ENCODE assay signal across 25 cellular contexts in the genomic region with DNA sequence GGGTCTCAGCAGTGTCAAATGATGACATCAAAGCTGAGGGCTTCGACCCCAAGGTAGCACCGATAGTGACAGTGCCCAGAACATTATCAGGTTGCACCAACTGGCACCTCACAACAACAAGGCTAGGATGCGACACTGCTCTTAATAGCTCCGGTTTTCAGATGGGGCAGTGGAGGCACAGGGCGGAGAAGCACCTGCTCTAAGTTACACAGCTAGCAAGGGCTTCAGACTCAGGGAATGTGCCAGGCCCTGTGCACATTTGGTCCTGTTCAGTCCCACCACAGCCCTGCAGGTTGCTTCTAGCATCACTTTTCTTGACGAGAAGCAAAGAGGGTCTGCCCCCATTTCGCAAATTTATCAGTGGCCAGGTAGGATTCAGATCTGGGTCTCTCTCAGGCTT.
DNase-seq lines count a peak whose midpoint lies in the region; ATAC-seq and TF ChIP-seq lines count a peak whose summit lies in the region.
"Had no signal": no experiment of that assay in that cellular context is flagged by ENCODE, and none has a peak within 500 bp of the region (broad histone marks: within the 10 kb centered on the region; RNA-seq: fewer than 3 reads in every experiment).

No MANE protein-coding gene starts in this region.

- TF ChIP-seq CTCF in Panc1 (IDR thresholded peaks at IDR 0.05) (no peak), testis (IDR thresholded peaks at IDR 0.05) (no peak), breast epithelium (IDR thresholded peaks at IDR 0.05) (no peak)

- POLR2A ChIA-PET in Panc1 (lab: Charles Lee): no interaction called here
- POLR2A ChIA-PET in naive thymus-derived CD8-positive, alpha-beta T cell (lab: Charles Lee): interaction anchor here (1.2 to 1.6 kb wide), 4 partner anchors 9 to 24 kb away, joined by 3 to 5 read pairs (median 4); no protein-coding TSS in a partner anchor

- no peak for ATAC-seq in Panc1
- ATAC-seq in naive thymus-derived CD8-positive, alpha-beta T cell: no peak
- ATAC-seq: HepG2 had no signal

- in situ Hi-C loops in Panc1 (cut with HindIII; ENCODE audit: low pct_unique_long_range_greater_than_20kb, low sequenced_read_pairs): no loop called here

- intact Hi-C loops in Panc1 (cut with micrococcal nuclease; ENCODE audit: unreplicated experiment) (no loop called here), testis (cut with DNase I; ENCODE audit: low total_unique reads) (no loop called here), breast epithelium (cut with DNase I; ENCODE audit: low total_unique reads) (no loop called here)

- no peak for TF ChIP-seq POLR2A in testis (IDR thresholded peaks at IDR 0.05)
- TF ChIP-seq POLR2A in breast epithelium (IDR thresholded peaks at IDR 0.05): no peak

- peak overlapping the region; percentile 80 for H3K27ac ChIP-seq in Panc1 (ENCODE audit: low read length)
- no peak overlapping the region for H3K27ac ChIP-seq in testis
- H3K27ac ChIP-seq in breast epithelium: no peak overlapping the region
- H3K27ac ChIP-seq: sigmoid colon, thyroid gland had no signal

- no TSS peak for BruUV-seq in Panc1 (replicated peaks; lab: Mats Ljungman, UMichigan)

- H3K27me3 ChIP-seq in Panc1 (ENCODE audit: control insufficient read depth, insufficient read depth, low read length): no peaks in the 10 kb centered on the region
- H3K27me3 ChIP-seq in testis: no peaks in the 10 kb centered on the region
- no peaks in the 10 kb centered on the region for H3K27me3 ChIP-seq in breast epithelium
- H3K27me3 ChIP-seq: BLaER1, sigmoid colon, thyroid gland had no signal

- peaks cover 69% of the 10 kb centered on the region for H3K4me1 Mint-ChIP-seq in activated T-cell treated with anti-CD3 and anti-CD28 coated beads, Interleukin-2, amount 50 U/mL, for 24 hours (ENCODE audit: low read depth)
- peaks cover 40 to 85% (median 84%) of the 10 kb centered on the region in 4 donors for H3K4me1 Mint-ChIP-seq in naive thymus-derived CD8-positive, alpha-beta T cell

- peaks cover 10% of the 10 kb centered on the region for H3K9me3 Mint-ChIP-seq in activated T-cell treated with anti-CD3 and anti-CD28 coated beads, Interleukin-2, amount 50 U/mL, for 24 hours
- no peaks in the 10 kb centered on the region for H3K9me3 Mint-ChIP-seq in naive thymus-derived CD8-positive, alpha-beta T cell

- H3K4me1 ChIP-seq in Panc1 (ENCODE audit: control insufficient read depth, insufficient read depth, low read length): peaks cover 72% of the 10 kb centered on the region
- no peaks in the 10 kb centered on the region for H3K4me1 ChIP-seq in testis
- no peaks in the 10 kb centered on the region for H3K4me1 ChIP-seq in breast epithelium

- H3K4me3 Mint-ChIP-seq in activated T-cell treated with anti-CD3 and anti-CD28 coated beads, Interleukin-2, amount 50 U/mL, for 24 hours: no peak overlapping the region
- H3K4me3 Mint-ChIP-seq in naive thymus-derived CD8-positive, alpha-beta T cell: peak overlapping the region in 2 of 10 donors; percentile 24 to 33

- peak; percentile 19 for DNase-seq in activated T-cell treated with anti-CD3 and anti-CD28 coated beads, Interleukin-2, amount 50 U/mL, for 24 hours
- DNase-seq in activated T-cell treated with anti-CD3 and anti-CD28 coated beads for 4 hours (no peak), Panc1 (ENCODE audit: low read depth, low spot score) (no peak), testis (peak; percentile 10), breast epithelium (ENCODE audit: low spot score in 2 of 2) (no peak), NCI-H2081 treated with DMSO at 0.1 percent for 48 hours (lab: John Stamatoyannopoulos, UW) (no peak), NCI-H2081 (lab: John Stamatoyannopoulos, UW) (no peak)
- DNase-seq in naive thymus-derived CD8-positive, alpha-beta T cell: no peak
- DNase-seq: ACHN; activated CD4-positive, alpha-beta T cell treated with anti-CD3 and anti-CD28 coated beads, Interleukin-2, amount 50 U/mL, for 4 hours; DMS79; GDM1; Kasumi-1; NCI-H1436 treated with DMSO at 0.1 percent for 48 hours; NCI-H510A; posterior cingulate gyrus; SHP77; sigmoid colon; stimulated activated naive CD8-positive, alpha-beta T cell treated with anti-CD3 and anti-CD28 coated beads, Interleukin-15, Interleukin-2, amounts not matched to agents 100 U/mL and 50 U/mL, for 24 hours; SW 1271; T1000; thyroid gland had no signal

- H3K4me3 ChIP-seq in Panc1 (ENCODE audit: low read depth in 2 of 2, low read length in 2 of 2) (no peak overlapping the region), testis (no peak overlapping the region), breast epithelium (no peak overlapping the region)
- H3K4me3 ChIP-seq: BLaER1, sigmoid colon, thyroid gland had no signal

- H3K27me3 Mint-ChIP-seq in activated T-cell treated with anti-CD3 and anti-CD28 coated beads, Interleukin-2, amount 50 U/mL, for 24 hours: no peaks in the 10 kb centered on the region
- no peaks in the 10 kb centered on the region for H3K27me3 Mint-ChIP-seq in naive thymus-derived CD8-positive, alpha-beta T cell
- H3K27me3 Mint-ChIP-seq: brain had no signal

- H3K27ac Mint-ChIP-seq in activated T-cell treated with anti-CD3 and anti-CD28 coated beads, Interleukin-2, amount 50 U/mL, for 24 hours: no peak overlapping the region
- peak overlapping the region in 7 of 10 donors; percentile 56 to 85 (median 66) for H3K27ac Mint-ChIP-seq in naive thymus-derived CD8-positive, alpha-beta T cell

- no peaks in the 10 kb centered on the region for H3K9me3 ChIP-seq in Panc1 (ENCODE audit: control insufficient read depth, insufficient read depth, low read depth, low read length)
- no peaks in the 10 kb centered on the region for H3K9me3 ChIP-seq in testis
- H3K9me3 ChIP-seq in breast epithelium: no peaks in the 10 kb centered on the region
- H3K9me3 ChIP-seq: BLaER1, sigmoid colon, thyroid gland had no signal

- CTCF ChIA-PET in Panc1 (lab: Charles Lee): no interaction called here

- H3K36me3 Mint-ChIP-seq in activated T-cell treated with anti-CD3 and anti-CD28 coated beads, Interleukin-2, amount 50 U/mL, for 24 hours (ENCODE audit: low read depth): peaks cover 56% of the 10 kb centered on the region
- peaks cover 4 to 59% (median 17%) of the 10 kb centered on the region in 3 donors for H3K36me3 Mint-ChIP-seq in naive thymus-derived CD8-positive, alpha-beta T cell

- WGBS in testis, 2 donors: 91 to 96% methylated on average over 7 of the region's 7 CpGs

- H3K36me3 ChIP-seq in Panc1 (ENCODE audit: control insufficient read depth, insufficient read depth, low read length) (no peaks in the 10 kb centered on the region), testis (ENCODE audit: low read depth, missing control alignments) (no peaks in the 10 kb centered on the region), breast epithelium (no peaks in the 10 kb centered on the region)
- H3K36me3 ChIP-seq: sigmoid colon, thyroid gland had no signal

Comparison
In these comparisons a context has a peak if more than half of its experiments do, and no peak if none do; other contexts are left out.
1. DNase-seq: peak in activated T-cell treated with anti-CD3 and anti-CD28 coated beads, Interleukin-2, amount 50 U/mL, for 24 hours (single experiment) and testis (single experiment); none in activated T-cell treated with anti-CD3 and anti-CD28 coated beads for 4 hours (single experiment), Panc1 (single experiment), naive thymus-derived CD8-positive, alpha-beta T cell (0 of 10), breast epithelium (0 of 2), NCI-H2081 treated with DMSO at 0.1 percent for 48 hours (single experiment) and NCI-H2081 (0 of 2).